ENCODE assay signal across 11 cellular contexts in the genomic region with DNA sequence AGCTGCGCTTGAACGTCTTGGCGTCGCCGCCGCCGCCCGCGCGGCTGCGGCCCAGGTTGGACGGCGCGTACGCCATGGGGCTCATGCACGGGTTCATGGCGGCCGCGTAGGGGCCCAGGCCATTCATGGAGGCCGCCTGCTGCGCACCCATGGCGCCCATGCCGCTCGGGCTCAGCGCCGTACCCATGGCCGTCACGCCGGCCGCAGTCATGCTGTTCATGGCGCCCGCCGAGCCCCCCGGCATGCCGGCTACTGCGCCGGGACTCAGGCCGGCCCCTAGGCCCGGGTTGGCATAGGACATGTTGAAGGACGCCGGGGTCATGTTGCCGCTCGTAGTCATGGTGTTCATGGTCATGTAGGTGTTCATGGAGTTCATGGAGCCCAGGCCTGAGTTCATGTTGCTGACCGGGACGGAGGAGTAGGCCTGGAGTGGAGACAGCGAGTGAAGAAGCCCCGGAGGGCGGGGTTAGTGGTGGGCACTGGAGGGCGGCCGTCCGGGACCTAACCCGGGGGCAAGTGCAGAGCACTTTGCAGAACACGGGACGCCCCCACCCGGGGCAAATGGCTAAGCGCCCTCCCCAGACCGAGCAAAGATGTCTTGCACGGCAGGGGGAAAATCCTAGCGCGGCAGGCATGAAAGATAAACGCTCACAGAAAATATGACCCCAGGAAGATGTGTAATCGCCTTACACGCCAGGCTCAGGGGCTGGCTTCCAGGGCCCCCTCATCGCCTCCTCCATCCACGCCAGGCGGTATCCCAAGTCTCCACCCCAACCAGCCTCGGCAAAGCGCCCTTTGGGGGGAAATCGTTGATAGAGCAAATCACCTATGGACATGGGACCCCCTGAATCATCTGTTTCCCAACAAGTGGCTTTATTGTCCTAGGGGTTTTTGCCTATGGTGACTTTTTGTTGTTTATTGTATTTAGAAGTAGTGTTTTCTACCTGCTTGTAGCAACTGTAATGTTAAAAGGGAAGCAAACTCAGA. TPM values are rescaled to one million over a fixed set of nuclear protein-coding genes. Genes with fewer than 3 reads are reported as not detected.
A peak's percentile ranks its signal among the peaks of the same experiment; 100 is the strongest.
DNase-seq lines count a peak whose midpoint lies in the region; ATAC-seq and TF ChIP-seq lines count a peak whose summit lies in the region.
"Had no signal": no experiment of that assay in that cellular context is flagged by ENCODE, and none has a peak within 500 bp of the region (broad histone marks: within the 10 kb centered on the region; RNA-seq: fewer than 3 reads in every experiment).

No MANE protein-coding gene starts in this region.

- H3K27ac Mint-ChIP-seq in activated CD4-positive, alpha-beta memory T cell treated with anti-CD3 and anti-CD28 coated beads, Interleukin-2, amount 10 ng/mL, durations not matched to agents 7 days and 5 days: peak overlapping the region; percentile 35
- no peak overlapping the region for H3K27ac Mint-ChIP-seq in activated CD4-positive, alpha-beta memory T cell treated with anti-CD3 and anti-CD28 coated beads for 36 hours
- no peak overlapping the region for H3K27ac Mint-ChIP-seq in naive thymus-derived CD8-positive, alpha-beta T cell
- H3K27ac Mint-ChIP-seq: natural killer cell had no signal

- TF ChIP-seq CTCF in testis (IDR thresholded peaks at IDR 0.05): no peak

- intact Hi-C loops in activated CD4-positive, alpha-beta memory T cell treated with anti-CD3 and anti-CD28 coated beads for 36 hours (cut with micrococcal nuclease): loop anchor here (5.0 to 10.0 kb wide), 3 partner anchors 482 to 1075 kb away; a partner anchor contains a TSS
- intact Hi-C loops in left colon (cut with DNase I, micrococcal nuclease) (no loop called here), testis (cut with DNase I; ENCODE audit: low total_unique reads) (loop anchor here (10.0 kb wide), 1 partner anchor 338 kb away; no protein-coding TSS in a partner anchor)

- no peaks in the 10 kb centered on the region for H3K9me3 ChIP-seq in testis
- H3K9me3 ChIP-seq: body of pancreas, SK-N-SH had no signal

- TF ChIP-seq POLR2A in testis (IDR thresholded peaks at IDR 0.05): no peak

- 6 to 9% methylated on average over 30 to 42 of the region's 69 CpGs for WGBS in testis, 2 donors

- H3K4me3 ChIP-seq in testis: peak overlapping the region; percentile 29 to 52
- H3K4me3 ChIP-seq: body of pancreas had no signal

- CTCF ChIA-PET in activated CD4-positive, alpha-beta memory T cell treated with anti-CD3 and anti-CD28 coated beads, Interleukin-2, amount 10 ng/mL, durations not matched to agents 7 days and 5 days (lab: Charles Lee): no interaction called here
- CTCF ChIA-PET in activated CD4-positive, alpha-beta memory T cell treated with anti-CD3 and anti-CD28 coated beads for 36 hours (lab: Charles Lee): no interaction called here

- peaks cover 10% of the 10 kb centered on the region for H3K27me3 ChIP-seq in testis

- H3K27me3 Mint-ChIP-seq in activated CD4-positive, alpha-beta memory T cell treated with anti-CD3 and anti-CD28 coated beads, Interleukin-2, amount 10 ng/mL, durations not matched to agents 7 days and 5 days: peaks cover 73% of the 10 kb centered on the region
- peaks cover 71% of the 10 kb centered on the region for H3K27me3 Mint-ChIP-seq in activated CD4-positive, alpha-beta memory T cell treated with anti-CD3 and anti-CD28 coated beads for 36 hours
- H3K27me3 Mint-ChIP-seq in naive thymus-derived CD8-positive, alpha-beta T cell: peaks cover 45 to 87% (median 68%) of the 10 kb centered on the region in 5 donors

- ATAC-seq in left colon (peak; percentile 1), GM21825 (IDR thresholded peaks at IDR 0.05; ENCODE audit: unreplicated experiment) (no peak), HG02759 (IDR thresholded peaks at IDR 0.05; ENCODE audit: unreplicated experiment) (no peak)
- no peak for ATAC-seq in naive thymus-derived CD8-positive, alpha-beta T cell
- ATAC-seq: body of pancreas, natural killer cell had no signal

- no peak for DNase-seq in activated CD4-positive, alpha-beta memory T cell treated with anti-CD3 and anti-CD28 coated beads, Interleukin-2, amount 10 ng/mL, durations not matched to agents 7 days and 5 days
- no peak for DNase-seq in activated CD4-positive, alpha-beta memory T cell treated with anti-CD3 and anti-CD28 coated beads for 36 hours
- DNase-seq in NCI-H748 (lab: John Stamatoyannopoulos, UW; ENCODE audit: unreplicated experiment) (peak; percentile 82), left colon (peak; percentile 27 to 49), testis (no peak)
- no peak for DNase-seq in naive thymus-derived CD8-positive, alpha-beta T cell
- DNase-seq: body of pancreas, natural killer cell, SK-N-SH had no signal

- peaks cover 18% of the 10 kb centered on the region for H3K36me3 Mint-ChIP-seq in activated CD4-positive, alpha-beta memory T cell treated with anti-CD3 and anti-CD28 coated beads, Interleukin-2, amount 10 ng/mL, durations not matched to agents 7 days and 5 days (ENCODE audit: low read depth)
- peaks cover 26% of the 10 kb centered on the region for H3K36me3 Mint-ChIP-seq in activated CD4-positive, alpha-beta memory T cell treated with anti-CD3 and anti-CD28 coated beads for 36 hours
- H3K36me3 Mint-ChIP-seq in naive thymus-derived CD8-positive, alpha-beta T cell: peaks cover 4 to 36% (median 26%) of the 10 kb centered on the region in 3 donors

- no peak overlapping the region for H3K27ac ChIP-seq in testis
- H3K27ac ChIP-seq: body of pancreas had no signal

- peaks cover 8% of the 10 kb centered on the region for H3K4me1 ChIP-seq in testis

- H3K36me3 ChIP-seq in testis (ENCODE audit: low read depth, missing control alignments): no peaks in the 10 kb centered on the region

- POLR2A ChIA-PET in activated CD4-positive, alpha-beta memory T cell treated with anti-CD3 and anti-CD28 coated beads, Interleukin-2, amount 10 ng/mL, durations not matched to agents 7 days and 5 days (lab: Charles Lee): no interaction called here
- POLR2A ChIA-PET in activated CD4-positive, alpha-beta memory T cell treated with anti-CD3 and anti-CD28 coated beads for 36 hours (lab: Charles Lee): no interaction called here
- POLR2A ChIA-PET in naive thymus-derived CD8-positive, alpha-beta T cell (lab: Charles Lee): no interaction called here

- H3K4me3 Mint-ChIP-seq in activated CD4-positive, alpha-beta memory T cell treated with anti-CD3 and anti-CD28 coated beads, Interleukin-2, amount 10 ng/mL, durations not matched to agents 7 days and 5 days: no peak overlapping the region
- no peak overlapping the region for H3K4me3 Mint-ChIP-seq in activated CD4-positive, alpha-beta memory T cell treated with anti-CD3 and anti-CD28 coated beads for 36 hours
- H3K4me3 Mint-ChIP-seq in naive thymus-derived CD8-positive, alpha-beta T cell: peak overlapping the region in 3 of 10 donors; percentile 18 to 62 (median 31)
- H3K4me3 Mint-ChIP-seq: natural killer cell had no signal

- H3K4me1 Mint-ChIP-seq in activated CD4-positive, alpha-beta memory T cell treated with anti-CD3 and anti-CD28 coated beads, Interleukin-2, amount 10 ng/mL, durations not matched to agents 7 days and 5 days: peaks cover 14% of the 10 kb centered on the region
- H3K4me1 Mint-ChIP-seq in activated CD4-positive, alpha-beta memory T cell treated with anti-CD3 and anti-CD28 coated beads for 36 hours (ENCODE audit: low read depth): peaks cover 19% of the 10 kb centered on the region
- H3K4me1 Mint-ChIP-seq in naive thymus-derived CD8-positive, alpha-beta T cell: peaks cover 11 to 34% (median 20%) of the 10 kb centered on the region in 4 donors

- no peaks in the 10 kb centered on the region for H3K9me3 Mint-ChIP-seq in activated CD4-positive, alpha-beta memory T cell treated with anti-CD3 and anti-CD28 coated beads, Interleukin-2, amount 10 ng/mL, durations not matched to agents 7 days and 5 days
- peaks cover 7% of the 10 kb centered on the region for H3K9me3 Mint-ChIP-seq in activated CD4-positive, alpha-beta memory T cell treated with anti-CD3 and anti-CD28 coated beads for 36 hours
- peaks cover 0 to 59% (median 14%) of the 10 kb centered on the region in 9 donors for H3K9me3 Mint-ChIP-seq in naive thymus-derived CD8-positive, alpha-beta T cell

RNA-seq across cellular contexts. Expression of a gene that starts 2.5 kb away (rescaled TPM):
- not detected for total RNA-seq in activated CD4-positive, alpha-beta memory T cell treated with anti-CD3 and anti-CD28 coated beads, Interleukin-2, amount 10 ng/mL, durations not matched to agents 7 days and 5 days
- under 1 TPM; 0.12 to 0.19 TPM for total RNA-seq in activated CD4-positive, alpha-beta memory T cell treated with anti-CD3 and anti-CD28 coated beads for 36 hours
- total RNA-seq in left colon (10 to 100 TPM; 58.4 to 72.0 TPM), testis (1 to 10 TPM; 2.2 to 3.0 TPM)
- polyA plus RNA-seq in testis (ENCODE audit: insufficient read depth, low read depth, low replicate concordance): 0.95 TPM
- total RNA-seq in naive thymus-derived CD8-positive, alpha-beta T cell: not detected
- polyA plus RNA-seq in naive thymus-derived CD8-positive, alpha-beta T cell: not detected
- total RNA-seq: natural killer cell had no signal
- polyA plus RNA-seq: SK-N-SH had no signal

RNA-seq across cellular contexts. Expression of a gene that starts 2.8 kb away (rescaled TPM):
- total RNA-seq in activated CD4-positive, alpha-beta memory T cell treated with anti-CD3 and anti-CD28 coated beads, Interleukin-2, amount 10 ng/mL, durations not matched to agents 7 days and 5 days: not detected
- not detected for total RNA-seq in activated CD4-positive, alpha-beta memory T cell treated with anti-CD3 and anti-CD28 coated beads for 36 hours
- total RNA-seq in left colon: 1 to 10 TPM; 5.5 to 6.7 TPM
- 10 to 100 TPM; 11.2 to 17.2 TPM for total RNA-seq in testis
- polyA plus RNA-seq in testis (ENCODE audit: insufficient read depth, low read depth, low replicate concordance): 12.4 TPM
- total RNA-seq in naive thymus-derived CD8-positive, alpha-beta T cell: not detected
- not detected for polyA plus RNA-seq in naive thymus-derived CD8-positive, alpha-beta T cell
- total RNA-seq: body of pancreas, natural killer cell had no signal
- polyA plus RNA-seq: SK-N-SH had no signal

Comparison
In these comparisons a context has a peak if more than half of its experiments do, and no peak if none do; other contexts are left out.
1. DNase-seq: peak in NCI-H748 (single experiment) and left colon (2 of 2); none in activated CD4-positive, alpha-beta memory T cell treated with anti-CD3 and anti-CD28 coated beads, Interleukin-2, amount 10 ng/mL, durations not matched to agents 7 days and 5 days (single experiment), activated CD4-positive, alpha-beta memory T cell treated with anti-CD3 and anti-CD28 coated beads for 36 hours (single experiment), testis (single experiment) and naive thymus-derived CD8-positive, alpha-beta T cell (0 of 10).
2. RNA of a gene that starts 2.5 kb away (total RNA-seq): 58.4 to 72.0 TPM in left colon; 2.2 to 3.0 TPM in testis, 0.12 to 0.19 TPM in activated CD4-positive, alpha-beta memory T cell treated with anti-CD3 and anti-CD28 coated beads for 36 hours, not detected in activated CD4-positive, alpha-beta memory T cell treated with anti-CD3 and anti-CD28 coated beads, Interleukin-2, amount 10 ng/mL, durations not matched to agents 7 days and 5 days and not detected in naive thymus-derived CD8-positive, alpha-beta T cell; every median in the first group is over 10 times any median in the second.
3. RNA of a gene that starts 2.8 kb away (total RNA-seq): 11.2 to 17.2 TPM in testis and 5.5 to 6.7 TPM in left colon; not detected in activated CD4-positive, alpha-beta memory T cell treated with anti-CD3 and anti-CD28 coated beads, Interleukin-2, amount 10 ng/mL, durations not matched to agents 7 days and 5 days, not detected in activated CD4-positive, alpha-beta memory T cell treated with anti-CD3 and anti-CD28 coated beads for 36 hours and not detected in naive thymus-derived CD8-positive, alpha-beta T cell; every median in the first group is over 4 times any median in the second.
4. intact Hi-C loops: an anchor here in activated CD4-positive, alpha-beta memory T cell treated with anti-CD3 and anti-CD28 coated beads for 36 hours (5.0 to 10.0 kb wide) and testis (10.0 kb wide); none called in left colon.